Comparison of ENCODE assay signal across 19 cellular contexts in genomic region chr2:121588357-121588756, GRCh38. TPM values are rescaled to one million over a fixed set of nuclear protein-coding genes. Genes with fewer than 3 reads are reported as not detected.
A peak's percentile ranks its signal among the peaks of the same experiment; 100 is the strongest.
DNase-seq lines count a peak whose midpoint lies in the region; ATAC-seq and TF ChIP-seq lines count a peak whose summit lies in the region.
"Had no signal": no experiment of that assay in that cellular context is flagged by ENCODE, and none has a peak within 500 bp of the region (broad histone marks: within the 10 kb centered on the region; RNA-seq: fewer than 3 reads in every experiment).

No MANE protein-coding gene starts in this region.

- POLR2A ChIA-PET in MCF 10A (lab: Yijun Ruan, JAX) (interaction anchor here (0.9 to 3.1 kb wide), 9 partner anchors 13 to 186 kb away, joined by 3 to 14 read pairs (median 4); partner anchors contain the start of gene RNU4ATAC), PC-9 (lab: Charles Lee; ENCODE audit: unreplicated experiment) (no interaction called here)

- no peaks in the 10 kb centered on the region for H3K27me3 ChIP-seq in breast epithelium
- no peaks in the 10 kb centered on the region for H3K27me3 ChIP-seq in adipocyte (replicated peaks; ENCODE audit: control insufficient read depth, insufficient read depth, low read length)
- no peaks in the 10 kb centered on the region for H3K27me3 ChIP-seq in PC-9 (ENCODE audit: insufficient read depth, low read depth)
- no peaks in the 10 kb centered on the region for H3K27me3 ChIP-seq in left lung

- H3K4me1 Mint-ChIP-seq in MCF 10A (ENCODE audit: insufficient read depth, unreplicated experiment) = peaks cover 9% of the 10 kb centered on the region

- H3F3A ChIP-seq in PC-9 (ENCODE audit: insufficient read depth, low read depth) = no peaks in the 10 kb centered on the region

- H3K27me3 Mint-ChIP-seq in MCF 10A (ENCODE audit: insufficient read depth, unreplicated experiment) = no peaks in the 10 kb centered on the region

- BruUV-seq in MCF 10A (replicated peaks; lab: Mats Ljungman, UMichigan) = no TSS peak
- no TSS peak for BruUV-seq in PC-9 (replicated peaks; lab: Mats Ljungman, UMichigan)

- H3K4me2 ChIP-seq in PC-9 = no peak overlapping the region
- H3K4me2 ChIP-seq: A549 had no signal

- DNase-seq in MCF 10A (ENCODE audit: unreplicated experiment) = no peak
- DNase-seq in breast epithelium (ENCODE audit: low spot score in 2 of 2) = no peak
- DNase-seq in adipocyte (ENCODE audit: low read depth) = peak; percentile 35
- DNase-seq in fibroblast of gingiva (ENCODE audit: low read depth) = peak; percentile 56
- no peak for DNase-seq in PC-9
- no peak for DNase-seq in left lung
- no peak for DNase-seq in dedifferentiated amniotic fluid mesenchymal stem cell (ENCODE audit: extremely low spot score)
- DNase-seq in DMS114 treated with DMSO at 0.1 percent for 48 hours (lab: John Stamatoyannopoulos, UW; ENCODE audit: unreplicated experiment) = no peak
- DNase-seq: Calu3, DMS79 treated with DMSO at 0.1 percent for 48 hours, GDM1, NCI-H1092, NCI-H1694, NCI-H2107, NCI-H69, Right ventricle myocardium superior had no signal

- H3K27ac ChIP-seq in breast epithelium (no peak overlapping the region), PC-9 (no peak overlapping the region), left lung (no peak overlapping the region)
- H3K27ac ChIP-seq: HL-60 had no signal

- ATAC-seq in left lung = no peak
- ATAC-seq: A549, K562 had no signal

- H3K9me2 ChIP-seq in PC-9 (ENCODE audit: insufficient read depth) = no peaks in the 10 kb centered on the region

- H3K4me3 ChIP-seq in breast epithelium = no peak overlapping the region
- no peak overlapping the region for H3K4me3 ChIP-seq in adipocyte (ENCODE audit: low read length)
- H3K4me3 ChIP-seq in PC-9 = no peak overlapping the region
- no peak overlapping the region for H3K4me3 ChIP-seq in left lung
- H3K4me3 ChIP-seq: A549, K562 had no signal

- TF ChIP-seq POLR2A in breast epithelium (IDR thresholded peaks at IDR 0.05) = no peak

- no peaks in the 10 kb centered on the region for H3K9me3 Mint-ChIP-seq in MCF 10A (ENCODE audit: unreplicated experiment)

- intact Hi-C loops in MCF 10A (cut with micrococcal nuclease) (no loop called here), breast epithelium (cut with DNase I; ENCODE audit: low total_unique reads) (no loop called here), PC-9 (cut with micrococcal nuclease; ENCODE audit: unreplicated experiment) (no loop called here), left lung (cut with DNase I) (no loop called here)

- peaks cover 6% of the 10 kb centered on the region for H3K36me3 Mint-ChIP-seq in MCF 10A (ENCODE audit: insufficient read depth, unreplicated experiment)

- H3K36me3 ChIP-seq in breast epithelium (no peaks in the 10 kb centered on the region), adipocyte (ENCODE audit: control insufficient read depth, insufficient read depth, low read length, severe bottlenecking) (peaks cover 6% of the 10 kb centered on the region), PC-9 (ENCODE audit: low read depth) (no peaks in the 10 kb centered on the region), left lung (peaks cover 0 to 4% of the 10 kb centered on the region in 2 donors)

- H2AFZ ChIP-seq in PC-9 = no peak overlapping the region

- H4K20me1 ChIP-seq in PC-9 (ENCODE audit: insufficient read depth) = no peaks in the 10 kb centered on the region

- no peaks in the 10 kb centered on the region for H3K9me3 ChIP-seq in breast epithelium
- no peaks in the 10 kb centered on the region for H3K9me3 ChIP-seq in adipocyte (ENCODE audit: control insufficient read depth, low read length)
- no peaks in the 10 kb centered on the region for H3K9me3 ChIP-seq in PC-9 (ENCODE audit: insufficient read depth, low read depth)
- H3K9me3 ChIP-seq in left lung = no peaks in the 10 kb centered on the region
- H3K9me3 ChIP-seq: A549 had no signal

- H3K9ac ChIP-seq in adipocyte (ENCODE audit: low read length) = no peak overlapping the region

- H3K79me2 ChIP-seq in PC-9 (ENCODE audit: low read depth) = no peaks in the 10 kb centered on the region; the same call in 1 of the 2 replicates

- CTCF ChIA-PET in MCF 10A (lab: Yijun Ruan, JAX) = interaction anchor here (0.6 to 1.1 kb wide), 3 partner anchors 14 to 198 kb away, joined by 3 to 4 read pairs (median 4); no protein-coding TSS in a partner anchor
- CTCF ChIA-PET in PC-9 (lab: Charles Lee) = no interaction called here

- H3K27ac Mint-ChIP-seq in MCF 10A (ENCODE audit: low read depth, unreplicated experiment) = peak overlapping the region; percentile 97

- H3K4me3 Mint-ChIP-seq in MCF 10A (ENCODE audit: unreplicated experiment) = no peak overlapping the region

- H3K4me1 ChIP-seq in breast epithelium (no peaks in the 10 kb centered on the region), adipocyte (ENCODE audit: control insufficient read depth, insufficient read depth, low read length) (no peaks in the 10 kb centered on the region), PC-9 (replicated peaks; ENCODE audit: insufficient read depth) (no peaks in the 10 kb centered on the region), left lung (peaks cover 0 to 3% of the 10 kb centered on the region in 2 donors)

- no peak for TF ChIP-seq CTCF in MCF 10A (IDR thresholded peaks at IDR 0.05; ENCODE audit: unreplicated experiment)
- no peak for TF ChIP-seq CTCF in breast epithelium (IDR thresholded peaks at IDR 0.05)
- no peak for TF ChIP-seq CTCF in PC-9 (conservative IDR thresholded peaks at IDR 0.05)
- TF ChIP-seq CTCF in left lung (IDR thresholded peaks at IDR 0.05) = no peak

RNA-seq across cellular contexts. Expression of gene RNU4ATAC, which starts 57.7 kb away (rescaled TPM):
- total RNA-seq in MCF 10A (2022) (not detected in 2 replicates), breast epithelium (not detected), PC-9 (2021) (not detected in 2 replicates), left lung (not detected)
- total RNA-seq: Calu3 had no signal

Comparison
In these comparisons a context has a peak if more than half of its experiments do, and no peak if none do; other contexts are left out.
1. DNase-seq: peak in adipocyte (single experiment) and fibroblast of gingiva (single experiment); none in MCF 10A (single experiment), breast epithelium (0 of 2), PC-9 (0 of 2), left lung (0 of 2), dedifferentiated amniotic fluid mesenchymal stem cell (single experiment) and DMS114 treated with DMSO at 0.1 percent for 48 hours (single experiment).